7 cellular contexts compared by ENCODE assay signal in genomic region chr13:104773775-104774174, GRCh38.
DNase-seq lines count a peak whose midpoint lies in the region; ATAC-seq and TF ChIP-seq lines count a peak whose summit lies in the region.

No MANE protein-coding gene starts in this region.

- H3K14ac ChIP-seq in mesenchymal stem cell (ENCODE audit: low read length in 2 of 2): no peak overlapping the region

- H3K27me3 Mint-ChIP-seq in activated T-helper 17 cell treated with anti-CD3 and anti-CD28 coated beads, Interleukin-2, amount 50 U/mL, for 72 hours: no peaks in the 10 kb centered on the region

- no peaks in the 10 kb centered on the region for H3K9me3 Mint-ChIP-seq in activated T-helper 17 cell treated with anti-CD3 and anti-CD28 coated beads, Interleukin-2, amount 50 U/mL, for 72 hours

- DNase-seq in GM12865 (ENCODE audit: low read depth): peak; percentile 58
- peak; percentile 51 for DNase-seq in NCI-H345 (lab: John Stamatoyannopoulos, UW)
- peak; percentile 5 to 66 for DNase-seq in T47D (ENCODE audit: low read depth in 1 of 2, low spot score in 1 of 2)
- peak; percentile 82 for DNase-seq in mesenchymal stem cell
- DNase-seq in vagina (ENCODE audit: extremely low spot score in 2 of 2): no peak

- H3K9ac ChIP-seq in mesenchymal stem cell (ENCODE audit: low read length): no peak overlapping the region

- no peaks in the 10 kb centered on the region for H3K36me3 ChIP-seq in mesenchymal stem cell (ENCODE audit: control insufficient read depth in 1 of 2, insufficient read depth in 2 of 2, low read depth in 1 of 2, low read length in 2 of 2)
- no peaks in the 10 kb centered on the region for H3K36me3 ChIP-seq in vagina

- no peak overlapping the region for H3K4me3 Mint-ChIP-seq in activated T-helper 17 cell treated with anti-CD3 and anti-CD28 coated beads, Interleukin-2, amount 50 U/mL, for 72 hours

- no peak overlapping the region for H3K4me2 ChIP-seq in mesenchymal stem cell (ENCODE audit: low read length, poor library complexity, severe bottlenecking)

- H3K79me1 ChIP-seq in mesenchymal stem cell (replicated peaks; ENCODE audit: low read length, poor library complexity, severe bottlenecking): no peaks in the 10 kb centered on the region

- H3K4me3 ChIP-seq in GM12865 (ENCODE audit: low read depth, low read length) (no peak overlapping the region), mesenchymal stem cell (ENCODE audit: insufficient read depth in 1 of 2, low read depth in 1 of 2, low read length in 2 of 2) (no peak overlapping the region), vagina (no peak overlapping the region)

- intact Hi-C loops in vagina (cut with DNase I): no loop called here

- WGBS in mesenchymal stem cell: 0% methylated on average over 1 of the region's 2 CpGs

- H3K18ac ChIP-seq in mesenchymal stem cell (ENCODE audit: low read depth in 1 of 2, low read length in 2 of 2): no peak overlapping the region

- peaks cover 1% of the 10 kb centered on the region for H3K4me1 ChIP-seq in mesenchymal stem cell (ENCODE audit: control insufficient read depth, insufficient read depth, low read depth, low read length)
- no peaks in the 10 kb centered on the region for H3K4me1 ChIP-seq in vagina

- H2BK12ac ChIP-seq in mesenchymal stem cell (ENCODE audit: low read length in 2 of 2): peak overlapping the region in 1 of 2 experiments; percentile 48

- peak; percentile 61 for TF ChIP-seq CTCF in GM12865 (IDR thresholded peaks at IDR 0.05; ENCODE audit: insufficient read depth, low read depth, low read length, missing control alignments)
- TF ChIP-seq CTCF in vagina (IDR thresholded peaks at IDR 0.05): no peak

- H3K23ac ChIP-seq in mesenchymal stem cell (ENCODE audit: low read length in 2 of 2): no peak overlapping the region

- no peak overlapping the region for H4K91ac ChIP-seq in mesenchymal stem cell (ENCODE audit: low read length)

- no peak overlapping the region for H2BK120ac ChIP-seq in mesenchymal stem cell (ENCODE audit: low read depth, low read length)

- H3K9me3 ChIP-seq in mesenchymal stem cell (ENCODE audit: control insufficient read depth, low read length): no peaks in the 10 kb centered on the region
- no peaks in the 10 kb centered on the region for H3K9me3 ChIP-seq in vagina

- no peak overlapping the region for H2BK15ac ChIP-seq in mesenchymal stem cell (ENCODE audit: low read depth, poor library complexity, severe bottlenecking)

- no peak overlapping the region for H2BK5ac ChIP-seq in mesenchymal stem cell (ENCODE audit: low read depth, low read length, poor library complexity, severe bottlenecking)

- H3K36me3 Mint-ChIP-seq in activated T-helper 17 cell treated with anti-CD3 and anti-CD28 coated beads, Interleukin-2, amount 50 U/mL, for 72 hours (ENCODE audit: low read depth): no peaks in the 10 kb centered on the region

- H3K4me1 Mint-ChIP-seq in activated T-helper 17 cell treated with anti-CD3 and anti-CD28 coated beads, Interleukin-2, amount 50 U/mL, for 72 hours: no peaks in the 10 kb centered on the region

- no peaks in the 10 kb centered on the region for H3K27me3 ChIP-seq in mesenchymal stem cell (ENCODE audit: control insufficient read depth in 1 of 2, insufficient read depth in 1 of 2, low read length in 2 of 2)
- no peaks in the 10 kb centered on the region for H3K27me3 ChIP-seq in vagina

- TF ChIP-seq POLR2A in vagina (IDR thresholded peaks at IDR 0.05): no peak

- ATAC-seq in HG02763 (IDR thresholded peaks at IDR 0.05; ENCODE audit: unreplicated experiment): peak; percentile 47
- no peak for ATAC-seq in activated T-helper 17 cell treated with anti-CD3 and anti-CD28 coated beads, Interleukin-2, amount 50 U/mL, for 72 hours (replicated peaks)

- no peak overlapping the region for H4K8ac ChIP-seq in mesenchymal stem cell (ENCODE audit: low read length)

- H3K4ac ChIP-seq in mesenchymal stem cell (ENCODE audit: low read depth in 1 of 2, low read length in 2 of 2): no peak overlapping the region

- no peak overlapping the region for H2AK5ac ChIP-seq in mesenchymal stem cell (ENCODE audit: low read length, severe bottlenecking)

- H3K27ac ChIP-seq in mesenchymal stem cell (ENCODE audit: low read length, poor library complexity, severe bottlenecking): no peak overlapping the region
- no peak overlapping the region for H3K27ac ChIP-seq in vagina

- H2AFZ ChIP-seq in mesenchymal stem cell (ENCODE audit: low read depth, low read length): no peak overlapping the region

- no peak overlapping the region for H3K27ac Mint-ChIP-seq in activated T-helper 17 cell treated with anti-CD3 and anti-CD28 coated beads, Interleukin-2, amount 50 U/mL, for 72 hours

- in situ Hi-C loops in T47D (cut with HindIII; ENCODE audit: low pct_unique_long_range_greater_than_20kb, low sequenced_read_pairs): no loop called here

Comparison
In these comparisons a context has a peak if more than half of its experiments do, and no peak if none do; other contexts are left out.
1. DNase-seq: peak in GM12865 (single experiment), NCI-H345 (single experiment), T47D (2 of 2) and mesenchymal stem cell (single experiment); none in vagina (0 of 2).